ENCODE assay signal across 20 cellular contexts in the genomic region with DNA sequence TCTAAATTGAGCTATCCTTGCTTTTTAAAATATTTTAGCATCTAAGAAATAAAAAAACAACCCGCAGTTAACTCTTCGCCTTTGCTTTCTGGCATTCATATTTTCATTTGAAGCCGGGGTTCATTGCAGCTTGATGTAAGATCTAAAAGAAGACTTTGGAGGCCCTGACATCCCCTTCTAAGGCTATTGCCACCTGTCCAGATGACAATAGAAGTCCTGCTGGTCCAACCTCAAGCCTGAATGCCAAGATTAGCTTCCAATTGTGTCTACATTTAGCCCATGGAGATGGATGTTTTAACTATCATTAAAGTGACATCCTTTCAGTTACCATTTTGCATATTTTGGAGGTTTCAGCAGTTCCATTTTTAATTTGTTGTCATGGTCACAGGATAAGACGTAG.
"Had no signal": no experiment of that assay in that cellular context is flagged by ENCODE, and none has a peak within 500 bp of the region (broad histone marks: within the 10 kb centered on the region; RNA-seq: fewer than 3 reads in every experiment).

No MANE protein-coding gene starts in this region.

- H3K9me3 ChIP-seq: colonic mucosa, pancreas, stomach had no signal

- DNase-seq: caudate nucleus; colonic mucosa; dermis blood vessel endothelial cell; effector CD4-positive, alpha-beta T cell; endodermal cell; erythroblast; foreskin keratinocyte; islet precursor cell; mammary epithelial cell; natural killer cell; occipital lobe; pancreas; small intestine; stimulated activated CD4-positive, alpha-beta T cell treated with anti-CD3 and anti-CD28 coated beads, Interleukin-12 subunit alpha, Interleukin-12 subunit beta, amount 100 ng/mL, for 4 hours; stimulated activated naive CD4-positive, alpha-beta T cell; stomach; substantia nigra; trophoblast cell had no signal

- H3K4me3 ChIP-seq: colonic mucosa, pancreas, stomach had no signal

- H3K27me3 Mint-ChIP-seq: progenitor cell of endocrine pancreas had no signal

- H3K4me1 Mint-ChIP-seq: natural killer cell had no signal

- H3K9me3 Mint-ChIP-seq: endodermal cell, natural killer cell had no signal

- H3K36me3 ChIP-seq: colonic mucosa, pancreas, stomach had no signal

- H3K27ac ChIP-seq: colonic mucosa, foreskin keratinocyte, pancreas, stomach had no signal

- H3K27me3 ChIP-seq: colonic mucosa, foreskin keratinocyte, pancreas, stomach had no signal

- H3K27ac Mint-ChIP-seq: endodermal cell, natural killer cell, progenitor cell of endocrine pancreas had no signal

- H3K4me1 ChIP-seq: colonic mucosa had no signal

- H3K4me3 Mint-ChIP-seq: endodermal cell, natural killer cell had no signal

- H3K36me3 Mint-ChIP-seq: natural killer cell had no signal

- ATAC-seq: foreskin keratinocyte, natural killer cell, pancreas, sciatic nerve had no signal
